12 cellular contexts compared by ENCODE assay signal in the genomic region with DNA sequence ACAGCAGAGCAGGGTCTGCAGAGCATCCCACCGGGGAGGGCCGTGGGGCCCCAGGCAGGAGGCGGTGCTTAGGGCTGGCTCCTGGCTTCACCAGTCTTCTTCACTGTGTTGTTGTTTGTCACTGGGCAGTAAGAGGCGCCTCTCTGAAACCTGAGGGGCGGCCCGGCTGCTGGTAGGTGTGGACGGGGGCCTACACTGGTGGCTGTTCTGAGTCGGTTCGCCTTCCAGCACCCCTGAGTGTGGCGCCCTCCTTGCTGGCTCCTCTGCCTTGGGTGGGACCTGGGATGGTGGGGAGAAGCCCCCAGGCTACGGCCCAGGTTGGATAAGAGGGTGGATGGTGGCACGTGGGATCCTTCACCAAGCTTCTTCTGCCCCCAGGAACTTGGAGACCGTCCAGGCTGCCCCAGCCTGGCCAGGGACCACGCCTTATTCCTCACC.
"Had no signal": no experiment of that assay in that cellular context is flagged by ENCODE, and none has a peak within 500 bp of the region (broad histone marks: within the 10 kb centered on the region; RNA-seq: fewer than 3 reads in every experiment).

No MANE protein-coding gene starts in this region.

- H3K9me3 ChIP-seq: thyroid gland had no signal

- H3K4me3 ChIP-seq: thyroid gland had no signal

- H3K36me3 Mint-ChIP-seq: natural killer cell treated with Interleukin-12 subunit alpha and Interleukin-12 subunit beta and Interleukin-15 and Interleukin-18, amount 100 ng/mL, for 72 hours had no signal

- ATAC-seq: activated naive CD4-positive, alpha-beta T cell treated with anti-CD3 and anti-CD28 coated beads, Interleukin-2, amount 50 U/mL, for 72 hours; natural killer cell treated with Interleukin-12 subunit alpha and Interleukin-12 subunit beta and Interleukin-15 and Interleukin-18, amount 100 ng/mL, for 72 hours had no signal

- DNase-seq: activated CD4-positive, alpha-beta T cell treated with anti-CD3 and anti-CD28 coated beads for 48 hours; activated CD8-positive, alpha-beta memory T cell treated with anti-CD3 and anti-CD28 coated beads for 24 hours; amygdala; glutamatergic neuron; mammary epithelial cell; stimulated activated CD4-positive, alpha-beta T cell treated with anti-CD3 and anti-CD28 coated beads, Interleukin-4, amount 100 ng/mL, for 4 hours; T1000; thyroid gland had no signal

- H3K27me3 ChIP-seq: thyroid gland had no signal

- H3K27ac ChIP-seq: thyroid gland, VCaP had no signal

- H3K4me3 Mint-ChIP-seq: brain; natural killer cell treated with Interleukin-12 subunit alpha and Interleukin-12 subunit beta and Interleukin-15 and Interleukin-18, amount 100 ng/mL, for 72 hours had no signal

- H3K9me3 Mint-ChIP-seq: natural killer cell treated with Interleukin-12 subunit alpha and Interleukin-12 subunit beta and Interleukin-15 and Interleukin-18, amount 100 ng/mL, for 72 hours had no signal

- H3K36me3 ChIP-seq: thyroid gland had no signal

- H3K27me3 Mint-ChIP-seq: brain; natural killer cell treated with Interleukin-12 subunit alpha and Interleukin-12 subunit beta and Interleukin-15 and Interleukin-18, amount 100 ng/mL, for 72 hours had no signal
